20 cellular contexts compared by ENCODE assay signal in the genomic region with DNA sequence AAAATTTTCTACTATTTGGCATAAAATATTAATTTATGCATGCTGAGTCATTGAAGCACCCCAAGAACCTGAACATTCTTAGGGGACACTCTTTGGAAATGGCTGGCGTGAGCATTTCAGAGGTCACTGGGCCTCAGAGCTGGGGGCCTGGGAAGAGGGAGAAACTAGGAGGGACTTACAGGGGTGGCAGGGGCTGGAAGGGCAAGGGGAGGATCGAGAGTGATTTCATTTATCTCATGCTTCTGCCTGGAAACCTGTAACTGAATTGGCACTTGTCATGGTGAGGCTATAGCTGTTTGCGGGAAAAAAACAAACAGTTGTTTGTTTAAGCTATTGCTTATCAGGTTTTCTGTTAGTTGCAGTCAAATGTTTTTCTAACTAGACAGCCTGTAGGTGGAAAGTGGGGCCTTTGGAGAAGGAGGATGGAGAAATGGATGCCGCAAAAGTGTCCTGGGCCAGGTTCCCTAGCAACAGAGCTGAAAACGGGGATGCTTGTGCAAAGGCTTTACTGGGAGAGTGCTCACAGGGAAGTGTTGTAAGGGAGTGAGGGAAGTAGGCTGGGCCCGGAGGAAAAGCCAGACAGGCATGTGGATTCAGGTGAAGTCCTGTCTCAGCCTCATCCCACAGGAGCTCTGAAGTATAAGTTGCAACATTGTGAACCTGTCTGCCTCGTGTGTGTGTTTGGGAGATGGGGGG. TPM values are rescaled to one million over a fixed set of nuclear protein-coding genes. Genes with fewer than 3 reads are reported as not detected.
A peak's percentile ranks its signal among the peaks of the same experiment; 100 is the strongest.
DNase-seq lines count a peak whose midpoint lies in the region; TF ChIP-seq lines count a peak whose summit lies in the region.
"Had no signal": no experiment of that assay in that cellular context is flagged by ENCODE, and none has a peak within 500 bp of the region (broad histone marks: within the 10 kb centered on the region; RNA-seq: fewer than 3 reads in every experiment).

No MANE protein-coding gene starts in this region.

- no peak overlapping the region for H3K18ac ChIP-seq in mesendoderm (ENCODE audit: low read length)

- no peak overlapping the region for H3K56ac ChIP-seq in mesendoderm (ENCODE audit: low read length)

- no peaks in the 10 kb centered on the region for H3K79me1 ChIP-seq in mesendoderm (ENCODE audit: low read length)

- no peak overlapping the region for H3K23ac ChIP-seq in mesendoderm (ENCODE audit: low read length)

- intact Hi-C loops in left ventricle myocardium inferior (cut with micrococcal nuclease): no loop called here
- intact Hi-C loops in spleen (cut with DNase I; ENCODE audit: low total_unique reads): no loop called here

- no peak overlapping the region for H2AK5ac ChIP-seq in mesendoderm (ENCODE audit: low read length)

- H4K5ac ChIP-seq in mesendoderm (ENCODE audit: low read length): no peak overlapping the region

- no peak for TF ChIP-seq POLR2A in spleen (IDR thresholded peaks at IDR 0.05)

- H3K36me3 Mint-ChIP-seq in endodermal cell (ENCODE audit: low read depth): no peaks in the 10 kb centered on the region

- H3K79me2 ChIP-seq in mesendoderm (ENCODE audit: control insufficient read depth, insufficient read depth, low read length): no peaks in the 10 kb centered on the region

- peaks cover 27% of the 10 kb centered on the region for H3K4me1 Mint-ChIP-seq in endodermal cell

- H3K4me3 ChIP-seq in endodermal cell (ENCODE audit: low read length): peak overlapping the region; percentile 8
- H3K4me3 ChIP-seq in mesendoderm (ENCODE audit: low read length): no peak overlapping the region
- no peak overlapping the region for H3K4me3 ChIP-seq in left ventricle myocardium inferior
- H3K4me3 ChIP-seq in spleen: no peak overlapping the region
- H3K4me3 ChIP-seq: K562, SJSA1 had no signal

- H4K8ac ChIP-seq in mesendoderm (ENCODE audit: low read depth, low read length): no peak overlapping the region

- WGBS in endodermal cell (ENCODE audit: insufficient coverage in 1 of 2, insufficient read length in 1 of 2), 2 experiments: 30 to 32% methylated on average over 6 to 7 of the region's 7 CpGs
- no CpG with 5 or more reads among the region's 7 CpGs for WGBS in mesendoderm (ENCODE audit: extremely low coverage, insufficient coverage, low lambda C conversion rate)
- 48 to 64% (median 54%) methylated on average over 7 of the region's 7 CpGs for WGBS in spleen, 5 donors

- TF ChIP-seq CTCF in endodermal cell (conservative IDR thresholded peaks at IDR 0.05): no peak
- TF ChIP-seq CTCF in left ventricle myocardium inferior (IDR thresholded peaks at IDR 0.05; ENCODE audit: borderline replicate concordance): no peak
- TF ChIP-seq CTCF in spleen (IDR thresholded peaks at IDR 0.05 in 8 of 11, conservative IDR thresholded peaks at IDR 0.05 in 3 of 11): no peak

- peaks cover 3% of the 10 kb centered on the region for H3K4me1 ChIP-seq in endodermal cell (ENCODE audit: control insufficient read depth, insufficient read depth, low read length)
- no peaks in the 10 kb centered on the region for H3K4me1 ChIP-seq in mesendoderm (ENCODE audit: control insufficient read depth, low read depth, low read length)
- H3K4me1 ChIP-seq in left ventricle myocardium inferior: no peaks in the 10 kb centered on the region
- H3K4me1 ChIP-seq in spleen: no peaks in the 10 kb centered on the region
- H3K4me1 ChIP-seq: BE2C, SJSA1 had no signal

- H3K4ac ChIP-seq in mesendoderm (ENCODE audit: low read depth, low read length): no peak overlapping the region

- H3K27ac ChIP-seq in endodermal cell (ENCODE audit: low read depth, low read length): no peak overlapping the region
- peak overlapping the region; percentile 14 for H3K27ac ChIP-seq in mesendoderm (ENCODE audit: low read depth, low read length)
- H3K27ac ChIP-seq in left ventricle myocardium inferior (replicated peaks): no peak overlapping the region
- H3K27ac ChIP-seq in spleen: no peak overlapping the region
- H3K27ac ChIP-seq: 22Rv1, HL-60, SJSA1 had no signal

- peak; percentile 25 for DNase-seq in DMS 273 (lab: John Stamatoyannopoulos, UW; ENCODE audit: unreplicated experiment)
- DNase-seq in DMS 273 treated with DMSO at 0.1 percent for 48 hours (lab: John Stamatoyannopoulos, UW): no peak
- DNase-seq in ELF-1 (ENCODE audit: low read depth, low spot score): peak; percentile 74
- peak; percentile 87 for DNase-seq in endodermal cell
- DNase-seq in mesendoderm: peak; percentile 97
- no peak for DNase-seq in midbrain (lab: John Stamatoyannopoulos, UW)
- DNase-seq in left ventricle myocardium inferior: no peak
- DNase-seq in spleen: no peak
- DNase-seq: BE2C; CD4-positive, alpha-beta T cell; DMS79 treated with DMSO at 0.1 percent for 48 hours; NCI-H1694; NCI-H446 treated with DMSO at 0.1 percent for 48 hours; NCI-H774; PC-3 had no signal

- no peak overlapping the region for H3K4me2 ChIP-seq in mesendoderm (ENCODE audit: low read length)

- no peaks in the 10 kb centered on the region for H3K9me3 ChIP-seq in endodermal cell (ENCODE audit: control insufficient read depth, low read length)
- no peaks in the 10 kb centered on the region for H3K9me3 ChIP-seq in left ventricle myocardium inferior (replicated peaks)
- no peaks in the 10 kb centered on the region for H3K9me3 ChIP-seq in spleen
- H3K9me3 ChIP-seq: BE2C, SJSA1 had no signal

- H3K9me3 Mint-ChIP-seq in endodermal cell: no peaks in the 10 kb centered on the region
- H3K9me3 Mint-ChIP-seq: CD4-positive, alpha-beta T cell had no signal

- peak overlapping the region; percentile 90 for H3K27ac Mint-ChIP-seq in endodermal cell
- H3K27ac Mint-ChIP-seq: CD4-positive, alpha-beta T cell had no signal

- no peak overlapping the region for H2BK120ac ChIP-seq in mesendoderm (ENCODE audit: low read depth, low read length)

- H2BK15ac ChIP-seq in mesendoderm (replicated peaks; ENCODE audit: low read depth): no peak overlapping the region

- peak overlapping the region; percentile 24 for H3K4me3 Mint-ChIP-seq in endodermal cell
- H3K4me3 Mint-ChIP-seq: CD4-positive, alpha-beta T cell had no signal

- H3K36me3 ChIP-seq in endodermal cell (ENCODE audit: control insufficient read depth, insufficient read depth, low read length) (no peaks in the 10 kb centered on the region), mesendoderm (ENCODE audit: control insufficient read depth, insufficient read depth, low read length) (no peaks in the 10 kb centered on the region), left ventricle myocardium inferior (no peaks in the 10 kb centered on the region), spleen (no peaks in the 10 kb centered on the region)
- H3K36me3 ChIP-seq: BE2C, SJSA1 had no signal

- no peak overlapping the region for H2BK5ac ChIP-seq in mesendoderm (ENCODE audit: low read length)

- H3K27me3 Mint-ChIP-seq in endodermal cell (ENCODE audit: insufficient read depth): peaks cover 46% of the 10 kb centered on the region

- peak overlapping the region; percentile 54 for H3K9ac ChIP-seq in endodermal cell (ENCODE audit: extremely low read depth, low read length, poor library complexity, severe bottlenecking)
- H3K9ac ChIP-seq in mesendoderm (ENCODE audit: low read length): no peak overlapping the region

- no peaks in the 10 kb centered on the region for H3K27me3 ChIP-seq in endodermal cell (ENCODE audit: control insufficient read depth, insufficient read depth, low read length, poor library complexity, severe bottlenecking)
- H3K27me3 ChIP-seq in mesendoderm (ENCODE audit: insufficient read depth, low read length, poor library complexity): no peaks in the 10 kb centered on the region
- H3K27me3 ChIP-seq in left ventricle myocardium inferior (ENCODE audit: low read depth): peaks cover 78% of the 10 kb centered on the region
- H3K27me3 ChIP-seq in spleen (replicated peaks in 1 of 7): peaks cover 0 to 12% (median 0%) of the 10 kb centered on the region in 7 donors

RNA-seq across cellular contexts. Expression of a gene that starts 36.4 kb away (rescaled TPM):
- total RNA-seq in endodermal cell (10 to 100 TPM; 35.2 to 51.0 TPM), left ventricle myocardium inferior (10.7 TPM), spleen (10 to 100 TPM; 11.2 to 18.2 (median 13.8) TPM)
- polyA plus RNA-seq in endodermal cell (2013, experiment 1 of 2): 19.6 TPM
- polyA plus RNA-seq in endodermal cell (2013, experiment 2 of 2): 17.6 TPM
- polyA plus RNA-seq in mesendoderm (2013, experiment 1 of 2): 18.2 TPM
- 18.4 TPM for polyA plus RNA-seq in mesendoderm (2013, experiment 2 of 2)
- 1 to 10 TPM; 6.3 to 9.8 (median 6.9) TPM for polyA plus RNA-seq in spleen

RNA-seq across cellular contexts. Expression of a gene that starts 36.4 kb away (rescaled TPM):
- 10 to 100 TPM; 34.2 to 44.4 TPM for total RNA-seq in endodermal cell
- 17.3 TPM for polyA plus RNA-seq in endodermal cell (2013, experiment 1 of 2)
- polyA plus RNA-seq in endodermal cell (2013, experiment 2 of 2): 19.8 TPM
- 23.9 TPM for polyA plus RNA-seq in mesendoderm (2013, experiment 1 of 2)
- 21.8 TPM for polyA plus RNA-seq in mesendoderm (2013, experiment 2 of 2)
- 9.1 TPM for total RNA-seq in left ventricle myocardium inferior
- total RNA-seq in spleen: 10 to 100 TPM in 6 of 7 donors, 1 to 10 TPM in 1; 9.4 to 15.5 (median 12.0) TPM
- polyA plus RNA-seq in spleen: 10 to 100 TPM in 1 of 3 donors, 1 to 10 TPM in 2; 8.4 to 12.9 (median 10.0) TPM

RNA-seq across cellular contexts. Expression of a gene that starts 43.6 kb away (rescaled TPM):
- 10 to 100 TPM; 15.3 to 17.0 TPM for total RNA-seq in endodermal cell
- polyA plus RNA-seq in endodermal cell (2013, experiment 1 of 2): 0.96 TPM
- 1.2 TPM for polyA plus RNA-seq in endodermal cell (2013, experiment 2 of 2)
- 6.8 TPM for polyA plus RNA-seq in mesendoderm (2013, experiment 1 of 2)
- polyA plus RNA-seq in mesendoderm (2013, experiment 2 of 2): 7.6 TPM
- total RNA-seq in left ventricle myocardium inferior: not detected
- total RNA-seq in spleen: not detected
- polyA plus RNA-seq in spleen: not detected
- total RNA-seq: CD4-positive, alpha-beta T cell; K562; SJSA1 had no signal
- polyA plus RNA-seq: AG04450, K562 had no signal

Comparison
In these comparisons a context has a peak if more than half of its experiments do, and no peak if none do; other contexts are left out.
1. DNase-seq: peak in DMS 273 (single experiment), ELF-1 (single experiment), endodermal cell (single experiment) and mesendoderm (single experiment); none in DMS 273 treated with DMSO at 0.1 percent for 48 hours (single experiment), midbrain (single experiment), left ventricle myocardium inferior (single experiment) and spleen (single experiment).
2. RNA of a gene that starts 43.6 kb away (total RNA-seq): 15.3 to 17.0 TPM in endodermal cell; not detected in left ventricle myocardium inferior (single experiment) and not detected in spleen; every median in the first group is over 10 times any median in the second.